ENCODE assay signal across 7 cellular contexts in genomic region chr1:147749792-147750191, GRCh38. TPM values are rescaled to one million over a fixed set of nuclear protein-coding genes. Genes with fewer than 3 reads are reported as not detected.
"Had no signal": no experiment of that assay in that cellular context is flagged by ENCODE, and none has a peak within 500 bp of the region (broad histone marks: within the 10 kb centered on the region; RNA-seq: fewer than 3 reads in every experiment).

No MANE protein-coding gene starts in this region.

- H3K27ac Mint-ChIP-seq: GM23338 had no signal

- H3K9me3 Mint-ChIP-seq: GM23338, H9 had no signal

- FAIRE-seq: H1, H54, HTR-8/SVneo had no signal

- H3K4me3 Mint-ChIP-seq: GM23338, H9 had no signal

- H3K4me3 ChIP-seq: GM23338 had no signal

- ATAC-seq: GM23338 had no signal

- DNase-seq: H9, HCEC 1CT, IMR-90 had no signal

- H3K4me1 Mint-ChIP-seq: GM23338 had no signal

RNA-seq across cellular contexts. Expression of gene GJA5, which starts 10.6 kb away (rescaled TPM):
- total RNA-seq: IMR-90 had no signal
- polyA plus RNA-seq: IMR-90 had no signal
